In genomic region chrX:69238960-69239231, GRCh38 we compare ENCODE assay signal across 13 cellular contexts.
"Had no signal": no experiment of that assay in that cellular context is flagged by ENCODE, and none has a peak within 500 bp of the region (broad histone marks: within the 10 kb centered on the region; RNA-seq: fewer than 3 reads in every experiment).

No MANE protein-coding gene starts in this region.

- H3K27me3 ChIP-seq: hepatocyte had no signal

- H3K36me3 ChIP-seq: prostate gland, tibial nerve had no signal

- DNase-seq: activated naive CD4-positive, alpha-beta T cell treated with Interleukin-2 at 50 U/mL for 16 hours; activated naive CD8-positive, alpha-beta T cell treated with anti-CD3 and anti-CD28 coated beads for 36 hours; activated T-cell treated with anti-CD3 and anti-CD28 coated beads, Interleukin-2, amount 50 U/mL, for 48 hours; effector CD4-positive, alpha-beta T cell; foreskin fibroblast; stimulated activated CD4-positive, alpha-beta T cell treated with anti-CD3 and anti-CD28 coated beads, Interleukin-1b, Interleukin-23, amount 100 ng/mL, for 48 hours; T1000 had no signal

- FAIRE-seq: endometrium had no signal

- H3K4me1 ChIP-seq: prostate gland, tibial nerve had no signal

- H3K27ac ChIP-seq: hepatocyte, prostate gland, tibial nerve had no signal

- H3K9me3 ChIP-seq: prostate gland, tibial nerve had no signal

- H3K4me3 ChIP-seq: hepatocyte, prostate gland, tibial nerve had no signal

- ATAC-seq: natural killer cell treated with Interleukin-12 subunit alpha and Interleukin-12 subunit beta and Interleukin-15 and Interleukin-18, amount 100 ng/mL, for 72 hours; WTC11 had no signal
